In genomic region chr12:6662906-6663742, GRCh38 we compare ENCODE assay signal across 1 cellular context.
TF ChIP-seq lines count a peak whose summit lies in the region.

Gene ING4 (minus strand): TSS chr12:6663119. CDS start chr12:6663101, 18 bp downstream.

TF ChIP-seq in HEK293, 187 proteins besides CTCF, POLR2A, EP300 and RAD21 (continued from another document):
- TF ChIP-seq, protein P1, sequence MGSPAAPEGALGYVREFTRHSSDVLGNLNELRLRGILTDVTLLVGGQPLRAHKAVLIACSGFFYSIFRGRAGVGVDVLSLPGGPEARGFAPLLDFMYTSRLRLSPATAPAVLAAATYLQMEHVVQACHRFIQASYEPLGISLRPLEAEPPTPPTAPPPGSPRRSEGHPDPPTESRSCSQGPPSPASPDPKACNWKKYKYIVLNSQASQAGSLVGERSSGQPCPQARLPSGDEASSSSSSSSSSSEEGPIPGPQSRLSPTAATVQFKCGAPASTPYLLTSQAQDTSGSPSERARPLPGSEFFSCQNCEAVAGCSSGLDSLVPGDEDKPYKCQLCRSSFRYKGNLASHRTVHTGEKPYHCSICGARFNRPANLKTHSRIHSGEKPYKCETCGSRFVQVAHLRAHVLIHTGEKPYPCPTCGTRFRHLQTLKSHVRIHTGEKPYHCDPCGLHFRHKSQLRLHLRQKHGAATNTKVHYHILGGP (tag by site-specific recombination; IDR thresholded peaks at IDR 0.05) = no peak
- TF ChIP-seq SP7 (tag by site-specific recombination; IDR thresholded peaks at IDR 0.05) (peak; percentile 92), ZIC2 (tag by site-specific recombination; IDR thresholded peaks at IDR 0.05) (peak; percentile 73), ZNF514 (tag by site-specific recombination; IDR thresholded peaks at IDR 0.05) (no peak), IKZF3 (tag by site-specific recombination; IDR thresholded peaks at IDR 0.05) (peak; percentile 93), ZNF404 (tag by site-specific recombination; IDR thresholded peaks at IDR 0.05) (no peak), SETDB1 (IDR thresholded peaks at IDR 0.05; ENCODE audit: insufficient read length, low read length) (no peak), TSHZ1 (tag by site-specific recombination; IDR thresholded peaks at IDR 0.05; ENCODE audit: borderline replicate concordance) (no peak), ZNF140 (tag by site-specific recombination; IDR thresholded peaks at IDR 0.05) (no peak), GLI2 (tag by site-specific recombination; IDR thresholded peaks at IDR 0.05; ENCODE audit: borderline replicate concordance, low read depth) (no peak), BCL11B (tag by site-specific recombination; IDR thresholded peaks at IDR 0.05; ENCODE audit: low read depth) (no peak), ZNF121 (tag by site-specific recombination; IDR thresholded peaks at IDR 0.05) (no peak), ZBTB44 (tag by site-specific recombination; IDR thresholded peaks at IDR 0.05) (peak; percentile 73), ZNF560 (tag by site-specific recombination; IDR thresholded peaks at IDR 0.05; ENCODE audit: borderline replicate concordance) (no peak), FEZF1 (tag by site-specific recombination; IDR thresholded peaks at IDR 0.05) (peak; percentile 78), ZNF16 (tag by site-specific recombination; IDR thresholded peaks at IDR 0.05; ENCODE audit: low read depth) (no peak), ZNF133 (tag by site-specific recombination; IDR thresholded peaks at IDR 0.05) (no peak), ZBTB26 (tag by site-specific recombination; optimal IDR thresholded peaks at IDR 0.05) (peak; percentile 52), ZNF660 (tag by site-specific recombination; IDR thresholded peaks at IDR 0.05) (peak; percentile 91), ZNF157 (tag by site-specific recombination; IDR thresholded peaks at IDR 0.05) (no peak), ZBTB1 (tag by site-specific recombination; IDR thresholded peaks at IDR 0.05) (no peak), ZNF549 (tag by site-specific recombination; IDR thresholded peaks at IDR 0.05) (no peak), ZNF138 (tag by site-specific recombination; IDR thresholded peaks at IDR 0.05; ENCODE audit: borderline replicate concordance) (no peak), ZNF76 (tag by site-specific recombination; IDR thresholded peaks at IDR 0.05; ENCODE audit: borderline replicate concordance, low read depth) (peak; percentile 94), ZNF354C (tag by site-specific recombination; IDR thresholded peaks at IDR 0.05; ENCODE audit: borderline replicate concordance, low read depth) (no peak), HIC1 (tag by site-specific recombination; IDR thresholded peaks at IDR 0.05) (no peak), ZNF48 (tag by site-specific recombination; IDR thresholded peaks at IDR 0.05) (no peak), ZSCAN18 (tag by site-specific recombination; IDR thresholded peaks at IDR 0.05) (peak; percentile 37; the same call in 1 of the 2 replicates), ZNF311 (tag by site-specific recombination; IDR thresholded peaks at IDR 0.05; ENCODE audit: borderline replicate concordance) (no peak), ZNF19 (tag by site-specific recombination; IDR thresholded peaks at IDR 0.05; ENCODE audit: low read depth) (no peak), GLI4 (tag by site-specific recombination; IDR thresholded peaks at IDR 0.05) (no peak), EGR2 (tag by site-specific recombination; IDR thresholded peaks at IDR 0.05; ENCODE audit: low read depth) (peak; percentile 80), BCL11A (tag by site-specific recombination; IDR thresholded peaks at IDR 0.05; ENCODE audit: low read depth) (0 out of 2 replicates have a peak, but pooled peaks have one; percentile 10), OSR2 (tag by site-specific recombination; IDR thresholded peaks at IDR 0.05) (0 out of 2 replicates have a peak, but pooled peaks have one; percentile 54), ZNF777 (tag by site-specific recombination; IDR thresholded peaks at IDR 0.05; ENCODE audit: borderline replicate concordance) (no peak), ZNF169 (tag by site-specific recombination; IDR thresholded peaks at IDR 0.05) (no peak), ZNF391 (tag by site-specific recombination; IDR thresholded peaks at IDR 0.05; ENCODE audit: borderline replicate concordance, low read depth) (peak; percentile 79; the same call in 1 of the 2 replicates), ZNF26 (tag by site-specific recombination; IDR thresholded peaks at IDR 0.05) (no peak)
- TF ChIP-seq, protein P2, sequence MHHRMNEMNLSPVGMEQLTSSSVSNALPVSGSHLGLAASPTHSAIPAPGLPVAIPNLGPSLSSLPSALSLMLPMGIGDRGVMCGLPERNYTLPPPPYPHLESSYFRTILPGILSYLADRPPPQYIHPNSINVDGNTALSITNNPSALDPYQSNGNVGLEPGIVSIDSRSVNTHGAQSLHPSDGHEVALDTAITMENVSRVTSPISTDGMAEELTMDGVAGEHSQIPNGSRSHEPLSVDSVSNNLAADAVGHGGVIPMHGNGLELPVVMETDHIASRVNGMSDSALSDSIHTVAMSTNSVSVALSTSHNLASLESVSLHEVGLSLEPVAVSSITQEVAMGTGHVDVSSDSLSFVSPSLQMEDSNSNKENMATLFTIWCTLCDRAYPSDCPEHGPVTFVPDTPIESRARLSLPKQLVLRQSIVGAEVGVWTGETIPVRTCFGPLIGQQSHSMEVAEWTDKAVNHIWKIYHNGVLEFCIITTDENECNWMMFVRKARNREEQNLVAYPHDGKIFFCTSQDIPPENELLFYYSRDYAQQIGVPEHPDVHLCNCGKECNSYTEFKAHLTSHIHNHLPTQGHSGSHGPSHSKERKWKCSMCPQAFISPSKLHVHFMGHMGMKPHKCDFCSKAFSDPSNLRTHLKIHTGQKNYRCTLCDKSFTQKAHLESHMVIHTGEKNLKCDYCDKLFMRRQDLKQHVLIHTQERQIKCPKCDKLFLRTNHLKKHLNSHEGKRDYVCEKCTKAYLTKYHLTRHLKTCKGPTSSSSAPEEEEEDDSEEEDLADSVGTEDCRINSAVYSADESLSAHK (tag by site-specific recombination; IDR thresholded peaks at IDR 0.05) = peak; percentile 55; the same call in 1 of the 2 replicates
TF ChIP-seq in HEK293: peak in this region for 74.
